ENCODE assay signal across 8 cellular contexts in genomic region chr20:25540273-25540672, GRCh38. TPM values are rescaled to one million over a fixed set of nuclear protein-coding genes. Genes with fewer than 3 reads are reported as not detected.
DNase-seq lines count a peak whose midpoint lies in the region; ATAC-seq and TF ChIP-seq lines count a peak whose summit lies in the region.

No MANE protein-coding gene starts in this region.

- TF ChIP-seq CTCF in body of pancreas (IDR thresholded peaks at IDR 0.05) (peak in 5 of 7 experiments; percentile 10 to 52 (median 37)), upper lobe of right lung (IDR thresholded peaks at IDR 0.05) (peak; percentile 41)

- TF ChIP-seq POLR2A in body of pancreas (IDR thresholded peaks at IDR 0.05) = peak in 1 of 3 donors; percentile 11

- H3K27ac ChIP-seq in body of pancreas = peak overlapping the region in 2 of 4 donors; percentile 18 to 64
- peak overlapping the region; percentile 53 for H3K27ac ChIP-seq in upper lobe of right lung
- H3K27ac ChIP-seq in effector memory CD4-positive, alpha-beta T cell (ENCODE audit: insufficient read depth, low read length, poor library complexity, severe bottlenecking) = no peak overlapping the region
- H3K27ac ChIP-seq in SJCRH30 = no peak overlapping the region

- intact Hi-C loops in body of pancreas (cut with DNase I) = no loop called here
- intact Hi-C loops in upper lobe of right lung (cut with DNase I) = no loop called here

- no peaks in the 10 kb centered on the region for H3K27me3 ChIP-seq in body of pancreas
- H3K27me3 ChIP-seq in upper lobe of right lung = no peaks in the 10 kb centered on the region
- H3K27me3 ChIP-seq in effector memory CD4-positive, alpha-beta T cell (replicated peaks; ENCODE audit: control insufficient read depth, insufficient read depth, low read length, poor library complexity, severe bottlenecking) = no peaks in the 10 kb centered on the region
- H3K27me3 ChIP-seq in SJCRH30 = no peaks in the 10 kb centered on the region

- H3K4me1 ChIP-seq in body of pancreas = peaks cover 26% of the 10 kb centered on the region
- peaks cover 24% of the 10 kb centered on the region for H3K4me1 ChIP-seq in upper lobe of right lung
- H3K4me1 ChIP-seq in effector memory CD4-positive, alpha-beta T cell (ENCODE audit: control insufficient read depth, insufficient read depth, low read length, poor library complexity, severe bottlenecking) = no peaks in the 10 kb centered on the region
- peaks cover 23% of the 10 kb centered on the region for H3K4me1 ChIP-seq in SJCRH30

- no peaks in the 10 kb centered on the region for H3K36me3 ChIP-seq in body of pancreas (replicated peaks in 1 of 2; ENCODE audit: insufficient read depth in 1 of 2, low read depth in 2 of 2)
- H3K36me3 ChIP-seq in upper lobe of right lung = no peaks in the 10 kb centered on the region
- no peaks in the 10 kb centered on the region for H3K36me3 ChIP-seq in effector memory CD4-positive, alpha-beta T cell (ENCODE audit: control insufficient read depth, insufficient read depth, low read length)
- no peaks in the 10 kb centered on the region for H3K36me3 ChIP-seq in SJCRH30

- H3K9me3 ChIP-seq in body of pancreas (no peaks in the 10 kb centered on the region), upper lobe of right lung (no peaks in the 10 kb centered on the region), SJCRH30 (replicated peaks) (no peaks in the 10 kb centered on the region)
- H3K9me3 ChIP-seq in effector memory CD4-positive, alpha-beta T cell (ENCODE audit: control insufficient read depth, low read length) = no peaks in the 10 kb centered on the region

- DNase-seq in COR-L47 (lab: John Stamatoyannopoulos, UW) (peak; percentile 3), body of pancreas (peak in 2 of 4 donors; percentile 31 to 46), kidney tubule cell (ENCODE audit: low spot score) (peak; percentile 62), upper lobe of right lung (no peak), SJCRH30 (no peak)
- DNase-seq in effector memory CD4-positive, alpha-beta T cell = no peak

- no peak overlapping the region for H3K4me3 ChIP-seq in body of pancreas
- peak overlapping the region; percentile 38 for H3K4me3 ChIP-seq in upper lobe of right lung
- H3K4me3 ChIP-seq in effector memory CD4-positive, alpha-beta T cell (ENCODE audit: insufficient read depth, low read depth, low read length, poor library complexity, severe bottlenecking) = no peak overlapping the region
- H3K4me3 ChIP-seq in SJCRH30 = no peak overlapping the region

- 43 to 61% methylated on average over 9 of the region's 9 CpGs for WGBS in body of pancreas, 2 donors

- ATAC-seq in HG03520 (IDR thresholded peaks at IDR 0.05; ENCODE audit: unreplicated experiment) (peak; percentile 61), body of pancreas (peak; percentile 65), upper lobe of right lung (peak; percentile 70), GM21423 (IDR thresholded peaks at IDR 0.05; ENCODE audit: unreplicated experiment) (no peak)

RNA-seq across cellular contexts. Expression of gene NINL, which starts 45.1 kb away (rescaled TPM):
- total RNA-seq in body of pancreas (10 to 100 TPM in 1 of 2 donors, 1 to 10 TPM in 1; 6.7 to 34.9 TPM), upper lobe of right lung (13.2 TPM)
- total RNA-seq in SJCRH30 (2014; rRNA removed; shearing (Covaris generic)) = 14.1 and 18.1 TPM in 2 replicates

Comparison
In these comparisons a context has a peak if more than half of its experiments do, and no peak if none do; other contexts are left out.
1. DNase-seq: peak in COR-L47 (single experiment) and kidney tubule cell (single experiment); none in upper lobe of right lung (single experiment), effector memory CD4-positive, alpha-beta T cell (0 of 3) and SJCRH30 (0 of 2).